1 cellular context compared by ENCODE assay signal in the genomic region with DNA sequence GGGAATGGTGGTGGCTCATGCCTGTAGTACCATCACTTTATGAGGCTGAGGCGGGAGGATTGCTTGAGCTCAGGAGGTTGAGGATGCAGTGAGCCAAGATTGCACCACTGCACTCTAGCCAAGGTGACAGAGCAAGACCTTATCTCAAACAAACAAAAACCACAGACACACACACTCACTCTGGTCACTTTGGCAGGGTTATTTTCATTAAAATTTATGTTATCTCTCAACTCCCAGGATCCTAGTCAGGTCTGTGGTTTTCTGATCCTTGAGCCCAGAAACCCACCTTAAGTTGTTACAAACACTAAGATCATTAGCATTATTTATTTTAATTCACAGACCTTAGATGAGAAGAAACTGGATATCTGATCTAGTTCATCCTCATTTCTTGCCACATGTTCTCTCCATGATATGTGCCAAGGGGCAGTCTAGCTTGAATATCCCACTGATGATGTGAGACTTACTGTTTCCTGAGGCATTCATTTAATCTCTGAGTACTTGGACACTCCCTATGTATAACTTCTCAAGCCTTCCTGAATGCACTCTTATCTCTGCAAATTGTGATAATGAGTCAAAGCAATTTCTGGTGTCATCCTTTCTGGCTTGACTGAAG.
TF ChIP-seq lines count a peak whose summit lies in the region.

No MANE protein-coding gene starts in this region.

TF ChIP-seq in K562, 482 proteins besides CTCF, POLR2A, EP300 and RAD21 (continued from another document and continues in another):
- no peak for TF ChIP-seq STAT6 (CRISPR knock-in tag; IDR thresholded peaks at IDR 0.05)
- TF ChIP-seq ETV6 (IDR thresholded peaks at IDR 0.05; ENCODE audit: borderline replicate concordance in 1 of 2, low read depth in 2 of 2, low read length in 1 of 2): no peak
- TF ChIP-seq ETV6 (CRISPR knock-in tag; IDR thresholded peaks at IDR 0.05; ENCODE audit: borderline replicate concordance): no peak
- TF ChIP-seq C11orf30 (IDR thresholded peaks at IDR 0.05; ENCODE audit: low read depth): peak; percentile 76
- peak; percentile 59; the same call in 1 of the 2 replicates for TF ChIP-seq FOXM1 (IDR thresholded peaks at IDR 0.05; ENCODE audit: low read depth)
- TF ChIP-seq FOXM1 (CRISPR knock-in tag; IDR thresholded peaks at IDR 0.05; ENCODE audit: low read depth): no peak
- TF ChIP-seq ZNF668 (CRISPR knock-in tag; IDR thresholded peaks at IDR 0.05): no peak
- no peak for TF ChIP-seq CHD4 (IDR thresholded peaks at IDR 0.05; ENCODE audit: insufficient read depth, insufficient replicate concordance, low read depth, low read length, poor library complexity, severe bottlenecking)
- TF ChIP-seq ATF1 (CRISPR knock-in tag; IDR thresholded peaks at IDR 0.05): no peak
- peak; percentile 32; the same call in 1 of the 2 replicates for TF ChIP-seq ATF1 (tag; IDR thresholded peaks at IDR 0.05)
- TF ChIP-seq BRD9 (IDR thresholded peaks at IDR 0.05; ENCODE audit: low read depth, partially characterized antibody): no peak
- TF ChIP-seq TCF7 (IDR thresholded peaks at IDR 0.05; ENCODE audit: borderline replicate concordance): no peak
- no peak for TF ChIP-seq SNIP1 (IDR thresholded peaks at IDR 0.05; ENCODE audit: low read depth)
- TF ChIP-seq NR2C2 (CRISPR knock-in tag; IDR thresholded peaks at IDR 0.05): no peak
- TF ChIP-seq NR2C2 (tag; IDR thresholded peaks at IDR 0.05): no peak
- TF ChIP-seq ZNF165 (CRISPR knock-in tag; IDR thresholded peaks at IDR 0.05; ENCODE audit: borderline replicate concordance): no peak
- TF ChIP-seq FOSL1 (tag; conservative IDR thresholded peaks at IDR 0.05): peak; percentile 96
- TF ChIP-seq, protein P1, sequence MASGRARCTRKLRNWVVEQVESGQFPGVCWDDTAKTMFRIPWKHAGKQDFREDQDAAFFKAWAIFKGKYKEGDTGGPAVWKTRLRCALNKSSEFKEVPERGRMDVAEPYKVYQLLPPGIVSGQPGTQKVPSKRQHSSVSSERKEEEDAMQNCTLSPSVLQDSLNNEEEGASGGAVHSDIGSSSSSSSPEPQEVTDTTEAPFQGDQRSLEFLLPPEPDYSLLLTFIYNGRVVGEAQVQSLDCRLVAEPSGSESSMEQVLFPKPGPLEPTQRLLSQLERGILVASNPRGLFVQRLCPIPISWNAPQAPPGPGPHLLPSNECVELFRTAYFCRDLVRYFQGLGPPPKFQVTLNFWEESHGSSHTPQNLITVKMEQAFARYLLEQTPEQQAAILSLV (tag; IDR thresholded peaks at IDR 0.05): no peak
- TF ChIP-seq, protein P2, sequence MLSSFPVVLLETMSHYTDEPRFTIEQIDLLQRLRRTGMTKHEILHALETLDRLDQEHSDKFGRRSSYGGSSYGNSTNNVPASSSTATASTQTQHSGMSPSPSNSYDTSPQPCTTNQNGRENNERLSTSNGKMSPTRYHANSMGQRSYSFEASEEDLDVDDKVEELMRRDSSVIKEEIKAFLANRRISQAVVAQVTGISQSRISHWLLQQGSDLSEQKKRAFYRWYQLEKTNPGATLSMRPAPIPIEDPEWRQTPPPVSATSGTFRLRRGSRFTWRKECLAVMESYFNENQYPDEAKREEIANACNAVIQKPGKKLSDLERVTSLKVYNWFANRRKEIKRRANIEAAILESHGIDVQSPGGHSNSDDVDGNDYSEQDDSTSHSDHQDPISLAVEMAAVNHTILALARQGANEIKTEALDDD (IDR thresholded peaks at IDR 0.05): 0 out of 2 replicates have a peak, but pooled peaks have one; percentile 3
- peak; percentile 90 for TF ChIP-seq TEAD4 (IDR thresholded peaks at IDR 0.05; ENCODE audit: low read length)
- TF ChIP-seq TEAD4 (CRISPR knock-in tag; IDR thresholded peaks at IDR 0.05; ENCODE audit: borderline replicate concordance): no peak
- TF ChIP-seq, protein P3, sequence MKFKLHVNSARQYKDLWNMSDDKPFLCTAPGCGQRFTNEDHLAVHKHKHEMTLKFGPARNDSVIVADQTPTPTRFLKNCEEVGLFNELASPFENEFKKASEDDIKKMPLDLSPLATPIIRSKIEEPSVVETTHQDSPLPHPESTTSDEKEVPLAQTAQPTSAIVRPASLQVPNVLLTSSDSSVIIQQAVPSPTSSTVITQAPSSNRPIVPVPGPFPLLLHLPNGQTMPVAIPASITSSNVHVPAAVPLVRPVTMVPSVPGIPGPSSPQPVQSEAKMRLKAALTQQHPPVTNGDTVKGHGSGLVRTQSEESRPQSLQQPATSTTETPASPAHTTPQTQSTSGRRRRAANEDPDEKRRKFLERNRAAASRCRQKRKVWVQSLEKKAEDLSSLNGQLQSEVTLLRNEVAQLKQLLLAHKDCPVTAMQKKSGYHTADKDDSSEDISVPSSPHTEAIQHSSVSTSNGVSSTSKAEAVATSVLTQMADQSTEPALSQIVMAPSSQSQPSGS (CRISPR knock-in tag; IDR thresholded peaks at IDR 0.05): no peak
- TF ChIP-seq ZNF140 (CRISPR knock-in tag; IDR thresholded peaks at IDR 0.05): no peak
- TF ChIP-seq, protein P4, sequence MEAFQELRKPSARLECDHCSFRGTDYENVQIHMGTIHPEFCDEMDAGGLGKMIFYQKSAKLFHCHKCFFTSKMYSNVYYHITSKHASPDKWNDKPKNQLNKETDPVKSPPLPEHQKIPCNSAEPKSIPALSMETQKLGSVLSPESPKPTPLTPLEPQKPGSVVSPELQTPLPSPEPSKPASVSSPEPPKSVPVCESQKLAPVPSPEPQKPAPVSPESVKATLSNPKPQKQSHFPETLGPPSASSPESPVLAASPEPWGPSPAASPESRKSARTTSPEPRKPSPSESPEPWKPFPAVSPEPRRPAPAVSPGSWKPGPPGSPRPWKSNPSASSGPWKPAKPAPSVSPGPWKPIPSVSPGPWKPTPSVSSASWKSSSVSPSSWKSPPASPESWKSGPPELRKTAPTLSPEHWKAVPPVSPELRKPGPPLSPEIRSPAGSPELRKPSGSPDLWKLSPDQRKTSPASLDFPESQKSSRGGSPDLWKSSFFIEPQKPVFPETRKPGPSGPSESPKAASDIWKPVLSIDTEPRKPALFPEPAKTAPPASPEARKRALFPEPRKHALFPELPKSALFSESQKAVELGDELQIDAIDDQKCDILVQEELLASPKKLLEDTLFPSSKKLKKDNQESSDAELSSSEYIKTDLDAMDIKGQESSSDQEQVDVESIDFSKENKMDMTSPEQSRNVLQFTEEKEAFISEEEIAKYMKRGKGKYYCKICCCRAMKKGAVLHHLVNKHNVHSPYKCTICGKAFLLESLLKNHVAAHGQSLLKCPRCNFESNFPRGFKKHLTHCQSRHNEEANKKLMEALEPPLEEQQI (IDR thresholded peaks at IDR 0.05): no peak
- no peak for TF ChIP-seq HNRNPUL1 (IDR thresholded peaks at IDR 0.05; ENCODE audit: low read length)
- TF ChIP-seq NFE2L1 (tag; IDR thresholded peaks at IDR 0.05; ENCODE audit: borderline replicate concordance, low read depth): no peak
- TF ChIP-seq PBX2 (CRISPR knock-in tag; IDR thresholded peaks at IDR 0.05; ENCODE audit: low read depth): no peak
- TF ChIP-seq PBX2 (tag; conservative IDR thresholded peaks at IDR 0.05; ENCODE audit: low read depth): peak; percentile 74
- TF ChIP-seq CBX8 (IDR thresholded peaks at IDR 0.05; ENCODE audit: borderline replicate concordance, extremely low read depth, low read depth, low read length, poor library complexity, severe bottlenecking): no peak
- TF ChIP-seq ZFPM2 (CRISPR knock-in tag; IDR thresholded peaks at IDR 0.05): no peak
- no peak for TF ChIP-seq CBX1 (IDR thresholded peaks at IDR 0.05; ENCODE audit: low read depth)
- TF ChIP-seq RFX7 (CRISPR knock-in tag; IDR thresholded peaks at IDR 0.05): no peak
- TF ChIP-seq ZNF174 (CRISPR knock-in tag; IDR thresholded peaks at IDR 0.05): no peak
- TF ChIP-seq ETV1 (tag; conservative IDR thresholded peaks at IDR 0.05; ENCODE audit: low read depth): no peak
- no peak for TF ChIP-seq AFF4 (CRISPR knock-in tag; IDR thresholded peaks at IDR 0.05)
- no peak for TF ChIP-seq HSF4 (CRISPR knock-in tag; IDR thresholded peaks at IDR 0.05; ENCODE audit: borderline replicate concordance)
- TF ChIP-seq E2F3 (CRISPR knock-in tag; IDR thresholded peaks at IDR 0.05): no peak
- TF ChIP-seq FOXJ2 (tag; IDR thresholded peaks at IDR 0.05): no peak
- TF ChIP-seq BRCA1 (IDR thresholded peaks at IDR 0.05): no peak
- no peak for TF ChIP-seq BRCA1 (CRISPR knock-in tag; IDR thresholded peaks at IDR 0.05)
- peak; percentile 94 for TF ChIP-seq CBFA2T3 (IDR thresholded peaks at IDR 0.05)
- peak; percentile 70; the same call in 1 of the 2 replicates for TF ChIP-seq ZNF316 (IDR thresholded peaks at IDR 0.05)
- TF ChIP-seq PML (IDR thresholded peaks at IDR 0.05; ENCODE audit: low read length): peak; percentile 85
- peak; percentile 95 for TF ChIP-seq SMARCA4 (IDR thresholded peaks at IDR 0.05)
- no peak for TF ChIP-seq ZNF77 (CRISPR knock-in tag; IDR thresholded peaks at IDR 0.05)
